Comparison of ENCODE assay signal across 8 cellular contexts in genomic region chr19:46529622-46530451, GRCh38. TPM values are rescaled to one million over a fixed set of nuclear protein-coding genes. Genes with fewer than 3 reads are reported as not detected.
DNase-seq lines count a peak whose midpoint lies in the region; ATAC-seq and TF ChIP-seq lines count a peak whose summit lies in the region.

No MANE protein-coding gene starts in this region.

- H3K36me3 ChIP-seq in gastroesophageal sphincter = no peaks in the 10 kb centered on the region

- no peaks in the 10 kb centered on the region for H3K36me3 Mint-ChIP-seq in progenitor cell of endocrine pancreas (ENCODE audit: insufficient read depth)

- H3K4me3 ChIP-seq in gastroesophageal sphincter = no peak overlapping the region

- ATAC-seq in gastroesophageal sphincter (peak; percentile 78), HG02642 (IDR thresholded peaks at IDR 0.05; ENCODE audit: poor library complexity, unreplicated experiment) (no peak), HG02678 (IDR thresholded peaks at IDR 0.05; ENCODE audit: unreplicated experiment) (no peak)

- no peak overlapping the region for H3K4me3 Mint-ChIP-seq in progenitor cell of endocrine pancreas (ENCODE audit: low read depth)

- no peak for TF ChIP-seq EP300 in gastroesophageal sphincter (IDR thresholded peaks at IDR 0.05)

- no peak overlapping the region for H3K27ac Mint-ChIP-seq in progenitor cell of endocrine pancreas

- in situ Hi-C loops in SK-MEL-5 (cut with HindIII; ENCODE audit: low pct_unique_long_range_greater_than_20kb, low sequenced_read_pairs) = no loop called here

- H3K27ac ChIP-seq in gastroesophageal sphincter = no peak overlapping the region

- no peaks in the 10 kb centered on the region for H3K9me3 Mint-ChIP-seq in progenitor cell of endocrine pancreas (ENCODE audit: low read depth)

- 8 to 12% methylated on average over 9 to 11 of the region's 13 CpGs for WGBS in gastroesophageal sphincter (ENCODE audit: low coverage in 1 of 2), 2 donors

- H3K27me3 Mint-ChIP-seq in progenitor cell of endocrine pancreas = peaks cover 25% of the 10 kb centered on the region

- H3K4me1 ChIP-seq in gastroesophageal sphincter = peaks cover 0 to 19% (median 0%) of the 10 kb centered on the region in 3 donors

- peaks cover 32% of the 10 kb centered on the region for H3K27me3 ChIP-seq in gastroesophageal sphincter

- no peak for TF ChIP-seq POLR2A in gastroesophageal sphincter (IDR thresholded peaks at IDR 0.05)

- peaks cover 1% of the 10 kb centered on the region for H3K4me1 Mint-ChIP-seq in progenitor cell of endocrine pancreas (ENCODE audit: low read depth)

- DNase-seq in DMS153 treated with DMSO at 0.1 percent for 48 hours (lab: John Stamatoyannopoulos, UW; ENCODE audit: unreplicated experiment) (peak; percentile 21), KG1 (lab: John Stamatoyannopoulos, UW) (peak; percentile 61), SK-MEL-5 (ENCODE audit: low read depth, low spot score) (peak; percentile 72), progenitor cell of endocrine pancreas (ENCODE audit: low spot score, unreplicated experiment) (peak; percentile 50)
- DNase-seq in activated naive CD4-positive, alpha-beta T cell (lab: John Stamatoyannopoulos, UW) = peak; percentile 35 to 76 (median 64)

- H3K9me3 ChIP-seq in gastroesophageal sphincter = no peaks in the 10 kb centered on the region

- peak in 3 of 4 experiments; percentile 85 to 92 (median 90) for TF ChIP-seq CTCF in gastroesophageal sphincter (IDR thresholded peaks at IDR 0.05)
- peak; percentile 99 for TF ChIP-seq CTCF in progenitor cell of endocrine pancreas (IDR thresholded peaks at IDR 0.05; ENCODE audit: unreplicated experiment)

RNA-seq across cellular contexts. Expression of gene PNMA8B, which starts 34.2 kb away (rescaled TPM):
- total RNA-seq in SK-MEL-5 (2014; rRNA removed; shearing (Covaris generic)) = not detected in 2 replicates
- not detected in 2 replicates for polyA plus RNA-seq in SK-MEL-5 (2015; cell fraction: cytosol; rRNA removed)
- polyA plus RNA-seq in SK-MEL-5 (2015; cell fraction: nucleus; rRNA removed) = not detected in 2 replicates
- total RNA-seq in gastroesophageal sphincter (1 to 10 TPM; 1.2 to 3.4 (median 1.6) TPM), progenitor cell of endocrine pancreas (1.8 and 2.1 TPM in 2 replicates)

RNA-seq across cellular contexts. Expression of gene PNMA8A, which starts 58.5 kb away (rescaled TPM):
- total RNA-seq in SK-MEL-5 (2014; rRNA removed; shearing (Covaris generic)) = 22.9 and 24.5 TPM in 2 replicates
- polyA plus RNA-seq in SK-MEL-5 (2015; cell fraction: cytosol; rRNA removed) = 20.4 and 27.6 TPM in 2 replicates
- polyA plus RNA-seq in SK-MEL-5 (2015; cell fraction: nucleus; rRNA removed) = 6.3 and 6.9 TPM in 2 replicates
- 1 to 10 TPM; 1.6 to 5.4 (median 4.0) TPM for total RNA-seq in gastroesophageal sphincter
- total RNA-seq in progenitor cell of endocrine pancreas = 27.5 and 28.1 TPM in 2 replicates

Comparison
In these comparisons a context has a peak if more than half of its experiments do, and no peak if none do; other contexts are left out.
1. DNase-seq: peak in every context shown above with its lines; median percentile 72 in SK-MEL-5; 64 in activated naive CD4-positive, alpha-beta T cell; 61 in KG1; 50 in progenitor cell of endocrine pancreas; 21 in DMS153 treated with DMSO at 0.1 percent for 48 hours.